8 cellular contexts compared by ENCODE assay signal in genomic region chr11:59810911-59811259, GRCh38. TPM values are rescaled to one million over a fixed set of nuclear protein-coding genes. Genes with fewer than 3 reads are reported as not detected.
DNase-seq lines count a peak whose midpoint lies in the region; ATAC-seq and TF ChIP-seq lines count a peak whose summit lies in the region.

No MANE protein-coding gene starts in this region.

- no TSS peak for BruUV-seq in Panc1 (replicated peaks; lab: Mats Ljungman, UMichigan)

- POLR2A ChIA-PET in Panc1 (lab: Charles Lee), result no interaction called here

- peak overlapping the region; percentile 89 to 96 for H3K4me3 ChIP-seq in Panc1 (ENCODE audit: low read depth in 2 of 2, low read length in 2 of 2)
- H3K4me3 ChIP-seq in esophagus squamous epithelium, result peak overlapping the region; percentile 70 to 89 (median 79)
- H3K4me3 ChIP-seq in sigmoid colon, result peak overlapping the region; percentile 81 to 97 (median 94)

- whole genome bisulfite sequencing in esophagus squamous epithelium, 2 donors, result 9 to 11% methylated on average over 8 of the region's 8 CpGs
- 5 to 9% methylated on average over 8 of the region's 8 CpGs for WGBS in sigmoid colon, 2 donors

- peak overlapping the region; percentile 93 for H3K27ac ChIP-seq in Panc1 (ENCODE audit: low read length)
- H3K27ac ChIP-seq in esophagus squamous epithelium, result peak overlapping the region; percentile 80 to 90 (median 86)
- peak overlapping the region; percentile 83 to 88 (median 86) for H3K27ac ChIP-seq in sigmoid colon

- H3K27me3 ChIP-seq in Panc1 (ENCODE audit: control insufficient read depth, insufficient read depth, low read length) (no peaks in the 10 kb centered on the region), esophagus squamous epithelium (peaks cover 0 to 4% (median 0%) of the 10 kb centered on the region in 4 donors), sigmoid colon (no peaks in the 10 kb centered on the region)

- peaks cover 12% of the 10 kb centered on the region for H3K36me3 ChIP-seq in Panc1 (ENCODE audit: control insufficient read depth, insufficient read depth, low read length)
- peaks cover 0 to 32% (median 15%) of the 10 kb centered on the region in 3 donors for H3K36me3 ChIP-seq in esophagus squamous epithelium
- peaks cover 11 to 32% (median 17%) of the 10 kb centered on the region in 4 donors for H3K36me3 ChIP-seq in sigmoid colon

- TF ChIP-seq POLR2A in esophagus squamous epithelium (IDR thresholded peaks at IDR 0.05) (no peak), sigmoid colon (IDR thresholded peaks at IDR 0.05) (no peak)

- in situ Hi-C loops in Panc1 (cut with HindIII; ENCODE audit: low pct_unique_long_range_greater_than_20kb, low sequenced_read_pairs), result no loop called here

- ATAC-seq in GM18511 (IDR thresholded peaks at IDR 0.05; ENCODE audit: unreplicated experiment) (peak; percentile 9), Panc1 (no peak; the same call in 1 of the 2 replicates), HG03097 (IDR thresholded peaks at IDR 0.05; ENCODE audit: low FRiP score, unreplicated experiment) (no peak), GM19328 (IDR thresholded peaks at IDR 0.05; ENCODE audit: unreplicated experiment) (no peak), GM21737 (IDR thresholded peaks at IDR 0.05; ENCODE audit: unreplicated experiment) (no peak)

- H3K9me3 ChIP-seq in Panc1 (ENCODE audit: control insufficient read depth, insufficient read depth, low read depth, low read length), result no peaks in the 10 kb centered on the region; the same call in 1 of the 2 replicates
- no peaks in the 10 kb centered on the region for H3K9me3 ChIP-seq in esophagus squamous epithelium
- no peaks in the 10 kb centered on the region for H3K9me3 ChIP-seq in sigmoid colon

- intact Hi-C loops in Panc1 (cut with micrococcal nuclease; ENCODE audit: unreplicated experiment) (no loop called here), esophagus squamous epithelium (cut with DNase I) (no loop called here), sigmoid colon (cut with DNase I) (loop anchor here (2.0 kb wide), 1 partner anchor 56 kb away; the partner anchor contains the start of gene STX3)

- H3K4me1 ChIP-seq in Panc1 (ENCODE audit: control insufficient read depth, insufficient read depth, low read length) (peaks cover 5% of the 10 kb centered on the region; the same call in 1 of the 2 replicates), esophagus squamous epithelium (peaks cover 6 to 19% (median 8%) of the 10 kb centered on the region in 3 donors), sigmoid colon (peaks cover 0 to 18% (median 13%) of the 10 kb centered on the region in 4 donors)

- TF ChIP-seq CTCF in Panc1 (IDR thresholded peaks at IDR 0.05), result no peak
- no peak for TF ChIP-seq CTCF in esophagus squamous epithelium (IDR thresholded peaks at IDR 0.05)
- TF ChIP-seq CTCF in sigmoid colon (IDR thresholded peaks at IDR 0.05), result no peak

- DNase-seq in Panc1 (ENCODE audit: low read depth, low spot score), result no peak
- DNase-seq in esophagus squamous epithelium (lab: John Stamatoyannopoulos, UW), result no peak
- no peak for DNase-seq in sigmoid colon
- DNase-seq in GF-D8 (lab: John Stamatoyannopoulos, UW), result no peak

- TF ChIP-seq EP300 in sigmoid colon (IDR thresholded peaks at IDR 0.05), result no peak

- CTCF ChIA-PET in Panc1 (lab: Charles Lee), result interaction anchor here (0.9 kb wide), 1 partner anchor 55 kb away, joined by 4 read pairs; no protein-coding TSS in a partner anchor

RNA-seq across cellular contexts. Expression of gene MRPL16, which starts 0.3 kb away (rescaled TPM):
- total RNA-seq in Panc1 (2021; ENCODE audit: unreplicated experiment) (41.8 TPM), esophagus squamous epithelium (10 to 100 TPM; 31.4 to 41.6 (median 40.3) TPM), sigmoid colon (10 to 100 TPM; 41.9 to 52.6 (median 44.9) TPM)
- polyA plus RNA-seq in Panc1 (2012; ENCODE audit: insufficient read length), result 45.7 TPM
- polyA plus RNA-seq in sigmoid colon, result 10 to 100 TPM; 63.7 to 79.5 (median 75.7) TPM

RNA-seq across cellular contexts. Expression of gene CBLIF, which starts 34.4 kb away (rescaled TPM):
- total RNA-seq in Panc1 (2021; ENCODE audit: unreplicated experiment) (not detected), esophagus squamous epithelium (not detected), sigmoid colon (not detected)
- not detected for polyA plus RNA-seq in Panc1 (2012; ENCODE audit: insufficient read length)
- polyA plus RNA-seq in sigmoid colon, result under 1 TPM in 1 of 3 donors, not detected in 2; 0.28 TPM

RNA-seq across cellular contexts. Expression of gene TCN1, which starts 55.4 kb away (rescaled TPM):
- total RNA-seq in Panc1 (2021; ENCODE audit: unreplicated experiment) (not detected), esophagus squamous epithelium (100 to 1,000 TPM in 1 of 4 donors, 10 to 100 TPM in 3; 10.3 to 108 (median 39.0) TPM), sigmoid colon (not detected)
- not detected for polyA plus RNA-seq in Panc1 (2012; ENCODE audit: insufficient read length)
- polyA plus RNA-seq in sigmoid colon, result 1 to 10 TPM in 1 of 3 donors, not detected in 2; 1.8 TPM

RNA-seq across cellular contexts. Expression of gene STX3, which starts 55.7 kb away (rescaled TPM):
- 34.8 TPM for total RNA-seq in Panc1 (2021; ENCODE audit: unreplicated experiment)
- 18.8 TPM for polyA plus RNA-seq in Panc1 (2012; ENCODE audit: insufficient read length)
- total RNA-seq in esophagus squamous epithelium, result 10 to 100 TPM; 12.9 to 25.6 (median 19.3) TPM
- total RNA-seq in sigmoid colon, result 10 to 100 TPM in 3 of 4 donors, 1 to 10 TPM in 1; 9.7 to 19.3 (median 15.4) TPM
- 100 to 1,000 TPM in 1 of 3 donors, 10 to 100 TPM in 2; 39.2 to 120 (median 90.1) TPM for polyA plus RNA-seq in sigmoid colon

Comparison
In these comparisons a context has a peak if more than half of its experiments do, and no peak if none do; other contexts are left out.
1. RNA of gene TCN1, which starts 55.4 kb away (total RNA-seq): 10.3 to 108 TPM in esophagus squamous epithelium; not detected in Panc1 (single experiment) and not detected in sigmoid colon; every median in the first group is over 10 times any median in the second.
2. Peak in every context shown above with its lines, with median percentiles within 50 percentile points of each other: H3K27ac ChIP-seq and H3K4me3 ChIP-seq.